ENCODE assay signal across 7 cellular contexts in the genomic region with DNA sequence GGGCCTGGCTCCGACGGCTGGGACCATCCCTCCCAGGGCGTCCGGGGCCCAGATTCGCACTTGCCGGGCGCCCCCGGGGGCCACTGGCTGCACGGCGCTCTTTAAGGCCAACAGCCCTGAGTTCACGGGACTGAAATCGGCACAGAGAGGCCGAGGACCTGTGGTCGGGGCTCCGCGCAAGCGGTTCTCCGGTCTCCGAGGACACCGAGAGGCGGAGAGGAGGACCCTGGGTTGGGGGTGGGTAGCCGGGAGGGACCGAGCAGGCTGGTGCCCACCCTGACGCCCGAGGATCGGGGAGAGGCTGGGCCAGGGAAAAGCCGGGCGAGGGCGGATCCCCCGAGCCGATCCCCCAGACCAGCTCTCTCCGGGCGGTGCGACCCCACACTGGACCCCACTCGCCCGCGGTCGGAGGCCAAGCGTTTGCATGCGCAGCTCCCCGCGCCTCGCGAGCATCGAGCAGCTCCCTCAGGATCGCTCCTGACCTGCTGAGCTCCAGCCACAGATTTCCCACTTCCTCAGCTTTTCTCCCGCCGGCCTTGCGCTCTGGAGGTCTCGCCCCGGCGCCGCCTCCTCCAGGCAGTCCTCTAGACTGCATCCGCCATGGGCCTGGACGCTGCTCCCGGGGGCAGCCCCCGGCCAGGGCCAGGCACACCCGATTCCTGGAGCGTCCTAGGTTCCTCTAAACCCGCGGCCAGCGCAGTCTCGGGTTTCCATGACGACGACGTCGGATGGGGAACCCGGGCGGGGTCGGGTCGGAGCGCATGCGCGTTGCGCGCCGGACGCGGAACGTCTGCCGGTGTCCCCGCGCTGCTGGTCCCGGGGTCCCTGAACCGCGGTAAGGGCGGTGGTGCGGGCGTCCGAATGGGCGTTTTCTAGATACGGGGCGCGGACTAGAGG. TPM values are rescaled to one million over a fixed set of nuclear protein-coding genes. Genes with fewer than 3 reads are reported as not detected.
DNase-seq lines count a peak whose midpoint lies in the region; ATAC-seq and TF ChIP-seq lines count a peak whose summit lies in the region.

No MANE protein-coding gene starts in this region.

- H3K4me3 Mint-ChIP-seq in activated CD8-positive, alpha-beta T cell treated with anti-CD3 and anti-CD28 coated beads for 36 hours, result peak overlapping the region; percentile 74

- ATAC-seq in GM18502 (IDR thresholded peaks at IDR 0.05; ENCODE audit: poor library complexity, unreplicated experiment) (peak; percentile 77), HG03039 (IDR thresholded peaks at IDR 0.05; ENCODE audit: unreplicated experiment) (peak; percentile 51)
- peak; percentile 86 for ATAC-seq in activated CD8-positive, alpha-beta T cell treated with anti-CD3 and anti-CD28 coated beads for 36 hours

- H3K27me3 Mint-ChIP-seq in activated CD8-positive, alpha-beta T cell treated with anti-CD3 and anti-CD28 coated beads for 36 hours, result peaks cover 23% of the 10 kb centered on the region

- intact Hi-C loops in activated CD8-positive, alpha-beta T cell treated with anti-CD3 and anti-CD28 coated beads for 36 hours (cut with micrococcal nuclease), result no loop called here

- no peaks in the 10 kb centered on the region for H3K9me3 Mint-ChIP-seq in activated CD8-positive, alpha-beta T cell treated with anti-CD3 and anti-CD28 coated beads for 36 hours

- H3K27ac Mint-ChIP-seq in activated CD8-positive, alpha-beta T cell treated with anti-CD3 and anti-CD28 coated beads for 36 hours, result no peak overlapping the region

- no peak for TF ChIP-seq CTCF in activated CD8-positive, alpha-beta T cell treated with anti-CD3 and anti-CD28 coated beads for 36 hours (IDR thresholded peaks at IDR 0.05)

- DNase-seq in NCI-H748 (lab: John Stamatoyannopoulos, UW; ENCODE audit: unreplicated experiment), result peak; percentile 75
- peak; percentile 89 for DNase-seq in activated CD8-positive, alpha-beta T cell treated with anti-CD3 and anti-CD28 coated beads for 36 hours
- peak; percentile 61 for DNase-seq in effector CD8-positive, alpha-beta T cell (lab: John Stamatoyannopoulos, UW)
- peak; percentile 72 to 80 for DNase-seq in lung microvascular endothelial cell (ENCODE audit: low read depth in 2 of 2)
- DNase-seq in stimulated activated CD4-positive, alpha-beta T cell treated with anti-CD3 and anti-CD28 coated beads, TNF-alpha, amount 100 ng/mL, for 1 hour (ENCODE audit: low read depth in 3 of 3, low spot score in 1 of 3), result peak; percentile 60 to 80 (median 66)

- POLR2A ChIA-PET in activated CD8-positive, alpha-beta T cell treated with anti-CD3 and anti-CD28 coated beads for 36 hours (lab: Charles Lee), result interaction anchor here (1.1 kb wide), 1 partner anchor 171 kb away, joined by 3 read pairs; a partner anchor contains a TSS

- no peaks in the 10 kb centered on the region for H3K4me1 Mint-ChIP-seq in activated CD8-positive, alpha-beta T cell treated with anti-CD3 and anti-CD28 coated beads for 36 hours (ENCODE audit: low read depth)

- H3K36me3 Mint-ChIP-seq in activated CD8-positive, alpha-beta T cell treated with anti-CD3 and anti-CD28 coated beads for 36 hours (ENCODE audit: low read depth), result no peaks in the 10 kb centered on the region

- CTCF ChIA-PET in activated CD8-positive, alpha-beta T cell treated with anti-CD3 and anti-CD28 coated beads for 36 hours (lab: Charles Lee), result interaction anchor here (1.2 kb wide), 1 partner anchor 32 kb away, joined by 3 read pairs; no protein-coding TSS in a partner anchor

RNA-seq across cellular contexts. Expression of a gene that starts 17.6 kb away (rescaled TPM):
- total RNA-seq in activated CD8-positive, alpha-beta T cell treated with anti-CD3 and anti-CD28 coated beads for 36 hours, result 1 to 10 TPM; 1.0 to 1.1 TPM
- total RNA-seq in lung microvascular endothelial cell, result under 0.01 TPM in 2 replicates

RNA-seq across cellular contexts. Expression of a gene that starts 32.7 kb away (rescaled TPM):
- 10 to 100 TPM; 43.9 to 46.3 TPM for total RNA-seq in activated CD8-positive, alpha-beta T cell treated with anti-CD3 and anti-CD28 coated beads for 36 hours
- 8.5 and 10.3 TPM in 2 replicates for total RNA-seq in lung microvascular endothelial cell

Comparison
In these comparisons a context has a peak if more than half of its experiments do, and no peak if none do; other contexts are left out.
1. Peak in every context shown above with its lines: DNase-seq and ATAC-seq.